In genomic region chr15:56243117-56243773, GRCh38 we compare ENCODE assay signal across 8 cellular contexts. TPM values are rescaled to one million over a fixed set of nuclear protein-coding genes. Genes with fewer than 3 reads are reported as not detected.
A peak's percentile ranks its signal among the peaks of the same experiment; 100 is the strongest.
DNase-seq lines count a peak whose midpoint lies in the region; ATAC-seq and TF ChIP-seq lines count a peak whose summit lies in the region.

No MANE protein-coding gene starts in this region.

- 0% methylated on average over 26 of the region's 39 CpGs for WGBS in esophagus muscularis mucosa

- peak overlapping the region; percentile 97 for H3K27ac Mint-ChIP-seq in activated CD8-positive, alpha-beta memory T cell treated with anti-CD3 and anti-CD28 coated beads, Interleukin-2, amount 10 ng/mL, durations not matched to agents 7 days and 5 days

- peak; percentile 19 for ATAC-seq in HG02642 (IDR thresholded peaks at IDR 0.05; ENCODE audit: poor library complexity, unreplicated experiment)
- peak; percentile 29 for ATAC-seq in activated CD8-positive, alpha-beta memory T cell treated with anti-CD3 and anti-CD28 coated beads, Interleukin-2, amount 10 ng/mL, durations not matched to agents 7 days and 5 days
- ATAC-seq in HG03196 (IDR thresholded peaks at IDR 0.05; ENCODE audit: unreplicated experiment) = no peak

- TF ChIP-seq POLR2A in esophagus muscularis mucosa (IDR thresholded peaks at IDR 0.05; ENCODE audit: low read depth) = no peak

- intact Hi-C loops in esophagus muscularis mucosa (cut with DNase I) = loop anchor here (10.0 kb wide), 2 partner anchors 148 to 182 kb away; no protein-coding TSS in a partner anchor

- no peak for TF ChIP-seq EP300 in esophagus muscularis mucosa (IDR thresholded peaks at IDR 0.05)

- peak; percentile 46 for DNase-seq in ELF-1 (ENCODE audit: low read depth, low spot score)
- peak; percentile 33 for DNase-seq in NCI-H524 treated with DMSO at 0.1 percent for 48 hours (lab: John Stamatoyannopoulos, UW)
- DNase-seq in activated CD8-positive, alpha-beta memory T cell treated with anti-CD3 and anti-CD28 coated beads, Interleukin-2, amount 10 ng/mL, durations not matched to agents 7 days and 5 days = peak; percentile 62
- peak; percentile 92 for DNase-seq in esophagus muscularis mucosa (ENCODE audit: extremely low spot score)
- peak in 5 of 6 experiments; percentile 24 to 55 (median 47) for DNase-seq in stimulated activated naive CD4-positive, alpha-beta T cell (lab: John Stamatoyannopoulos, UW)

- peak overlapping the region; percentile 98 for H3K4me3 Mint-ChIP-seq in activated CD8-positive, alpha-beta memory T cell treated with anti-CD3 and anti-CD28 coated beads, Interleukin-2, amount 10 ng/mL, durations not matched to agents 7 days and 5 days

- H3K27me3 Mint-ChIP-seq in activated CD8-positive, alpha-beta memory T cell treated with anti-CD3 and anti-CD28 coated beads, Interleukin-2, amount 10 ng/mL, durations not matched to agents 7 days and 5 days = no peaks in the 10 kb centered on the region

- peaks cover 36% of the 10 kb centered on the region for H3K4me1 Mint-ChIP-seq in activated CD8-positive, alpha-beta memory T cell treated with anti-CD3 and anti-CD28 coated beads, Interleukin-2, amount 10 ng/mL, durations not matched to agents 7 days and 5 days

- H3K4me1 ChIP-seq in esophagus muscularis mucosa (peaks cover 24 to 46% (median 38%) of the 10 kb centered on the region in 4 donors), mucosa of stomach (ENCODE audit: control insufficient read depth, insufficient read depth, low read length) (peaks cover 22% of the 10 kb centered on the region)

- TF ChIP-seq CTCF in esophagus muscularis mucosa (IDR thresholded peaks at IDR 0.05) = no peak

- peaks cover 18% of the 10 kb centered on the region for H3K36me3 Mint-ChIP-seq in activated CD8-positive, alpha-beta memory T cell treated with anti-CD3 and anti-CD28 coated beads, Interleukin-2, amount 10 ng/mL, durations not matched to agents 7 days and 5 days

- H3K9me3 Mint-ChIP-seq in activated CD8-positive, alpha-beta memory T cell treated with anti-CD3 and anti-CD28 coated beads, Interleukin-2, amount 10 ng/mL, durations not matched to agents 7 days and 5 days (ENCODE audit: low read depth) = no peaks in the 10 kb centered on the region

- H3K9ac ChIP-seq in mucosa of stomach (ENCODE audit: low read length) = peak overlapping the region; percentile 85

- peak overlapping the region; percentile 81 to 97 (median 92) for H3K4me3 ChIP-seq in esophagus muscularis mucosa
- peak overlapping the region; percentile 75 for H3K4me3 ChIP-seq in mucosa of stomach (ENCODE audit: low read length)

- H3K36me3 ChIP-seq in esophagus muscularis mucosa (no peaks in the 10 kb centered on the region), mucosa of stomach (ENCODE audit: control insufficient read depth, insufficient read depth, low read length) (no peaks in the 10 kb centered on the region)

- H3K27me3 ChIP-seq in esophagus muscularis mucosa (no peaks in the 10 kb centered on the region), mucosa of stomach (ENCODE audit: control insufficient read depth, insufficient read depth, low read length) (no peaks in the 10 kb centered on the region)

- H3K9me3 ChIP-seq in esophagus muscularis mucosa (no peaks in the 10 kb centered on the region), mucosa of stomach (ENCODE audit: control insufficient read depth, low read length) (no peaks in the 10 kb centered on the region)

- CTCF ChIA-PET in activated CD8-positive, alpha-beta memory T cell treated with anti-CD3 and anti-CD28 coated beads, Interleukin-2, amount 10 ng/mL, durations not matched to agents 7 days and 5 days (lab: Charles Lee) = no interaction called here

- H3K27ac ChIP-seq in esophagus muscularis mucosa (replicated peaks in 1 of 4) = peak overlapping the region; percentile 87 to 91 (median 89)

RNA-seq across cellular contexts. Expression of gene RFX7, which starts 0.4 kb away (rescaled TPM):
- 10 to 100 TPM; 44.1 to 58.9 TPM for total RNA-seq in activated CD8-positive, alpha-beta memory T cell treated with anti-CD3 and anti-CD28 coated beads, Interleukin-2, amount 10 ng/mL, durations not matched to agents 7 days and 5 days
- 1 to 10 TPM; 5.4 to 8.3 (median 6.7) TPM for total RNA-seq in esophagus muscularis mucosa

Comparison
In these comparisons a context has a peak if more than half of its experiments do, and no peak if none do; other contexts are left out.
1. DNase-seq: peak in every context shown above with its lines; median percentile 92 in esophagus muscularis mucosa; 62 in activated CD8-positive, alpha-beta memory T cell treated with anti-CD3 and anti-CD28 coated beads, Interleukin-2, amount 10 ng/mL, durations not matched to agents 7 days and 5 days; 47 in stimulated activated naive CD4-positive, alpha-beta T cell; 46 in ELF-1; 33 in NCI-H524 treated with DMSO at 0.1 percent for 48 hours.
2. RNA of gene RFX7, which starts 0.4 kb away (total RNA-seq): 44.1 to 58.9 TPM in activated CD8-positive, alpha-beta memory T cell treated with anti-CD3 and anti-CD28 coated beads, Interleukin-2, amount 10 ng/mL, durations not matched to agents 7 days and 5 days; 5.4 to 8.3 TPM in esophagus muscularis mucosa; every median in the first group is over 4 times any median in the second.